1 cellular context compared by ENCODE assay signal in genomic region chr2:201879986-201880385, GRCh38.
TF ChIP-seq lines count a peak whose summit lies in the region.

No MANE protein-coding gene starts in this region.

TF ChIP-seq in GM23338, 12 proteins besides CTCF, POLR2A, EP300 and RAD21 (continued from another document):
- no peak for TF ChIP-seq ETS1 (IDR thresholded peaks at IDR 0.05)
TF ChIP-seq in GM23338: peak in this region for 0.
